Comparison of ENCODE assay signal across 1 cellular context in the genomic region with DNA sequence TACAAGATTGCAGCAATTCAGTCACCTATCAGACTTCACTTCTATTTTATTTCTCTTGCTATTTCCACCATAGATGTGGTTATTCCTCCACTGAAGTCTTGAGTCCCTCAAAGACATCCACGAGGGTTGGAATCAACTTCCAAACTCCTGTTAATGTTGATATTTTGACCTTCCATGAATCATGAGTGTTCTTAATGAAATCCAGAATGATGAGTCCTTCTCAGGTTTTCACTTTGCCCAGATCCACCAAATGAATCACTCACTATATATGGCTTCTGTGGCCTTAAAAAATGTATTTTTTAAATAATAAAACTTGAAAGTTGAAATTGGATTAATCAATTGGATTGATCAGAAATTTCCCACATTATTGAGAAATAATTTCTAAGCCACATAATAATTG.
TF ChIP-seq lines count a peak whose summit lies in the region.

No MANE protein-coding gene starts in this region.

TF ChIP-seq in SK-N-SH treated with all-trans-retinoic acid at 6 μM for 48 hours, 23 proteins besides CTCF, POLR2A, EP300 and RAD21 (continued from another document):
- TF ChIP-seq, protein P1, sequence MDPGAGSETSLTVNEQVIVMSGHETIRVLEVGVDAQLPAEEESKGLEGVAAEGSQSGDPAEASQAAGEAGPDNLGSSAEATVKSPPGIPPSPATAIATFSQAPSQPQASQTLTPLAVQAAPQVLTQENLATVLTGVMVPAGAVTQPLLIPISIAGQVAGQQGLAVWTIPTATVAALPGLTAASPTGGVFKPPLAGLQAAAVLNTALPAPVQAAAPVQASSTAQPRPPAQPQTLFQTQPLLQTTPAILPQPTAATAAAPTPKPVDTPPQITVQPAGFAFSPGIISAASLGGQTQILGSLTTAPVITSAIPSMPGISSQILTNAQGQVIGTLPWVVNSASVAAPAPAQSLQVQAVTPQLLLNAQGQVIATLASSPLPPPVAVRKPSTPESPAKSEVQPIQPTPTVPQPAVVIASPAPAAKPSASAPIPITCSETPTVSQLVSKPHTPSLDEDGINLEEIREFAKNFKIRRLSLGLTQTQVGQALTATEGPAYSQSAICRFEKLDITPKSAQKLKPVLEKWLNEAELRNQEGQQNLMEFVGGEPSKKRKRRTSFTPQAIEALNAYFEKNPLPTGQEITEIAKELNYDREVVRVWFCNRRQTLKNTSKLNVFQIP (CRISPR knock-in tag; IDR thresholded peaks at IDR 0.05; ENCODE audit: borderline replicate concordance, low read depth) = no peak
- TF ChIP-seq PPARA (CRISPR knock-in tag; IDR thresholded peaks at IDR 0.05; ENCODE audit: borderline replicate concordance) = no peak
- no peak for TF ChIP-seq ESRRG (CRISPR knock-in tag; IDR thresholded peaks at IDR 0.05)
- no peak for TF ChIP-seq ZFP30 (CRISPR knock-in tag; IDR thresholded peaks at IDR 0.05)
- TF ChIP-seq ZNF8 (CRISPR knock-in tag; IDR thresholded peaks at IDR 0.05) = no peak
- no peak for TF ChIP-seq CSDC2 (CRISPR knock-in tag; IDR thresholded peaks at IDR 0.05)
- TF ChIP-seq RARB (CRISPR knock-in tag; IDR thresholded peaks at IDR 0.05) = no peak
- no peak for TF ChIP-seq ARNTL (CRISPR knock-in tag; IDR thresholded peaks at IDR 0.05; ENCODE audit: borderline replicate concordance, low read depth)
- TF ChIP-seq, protein P2, sequence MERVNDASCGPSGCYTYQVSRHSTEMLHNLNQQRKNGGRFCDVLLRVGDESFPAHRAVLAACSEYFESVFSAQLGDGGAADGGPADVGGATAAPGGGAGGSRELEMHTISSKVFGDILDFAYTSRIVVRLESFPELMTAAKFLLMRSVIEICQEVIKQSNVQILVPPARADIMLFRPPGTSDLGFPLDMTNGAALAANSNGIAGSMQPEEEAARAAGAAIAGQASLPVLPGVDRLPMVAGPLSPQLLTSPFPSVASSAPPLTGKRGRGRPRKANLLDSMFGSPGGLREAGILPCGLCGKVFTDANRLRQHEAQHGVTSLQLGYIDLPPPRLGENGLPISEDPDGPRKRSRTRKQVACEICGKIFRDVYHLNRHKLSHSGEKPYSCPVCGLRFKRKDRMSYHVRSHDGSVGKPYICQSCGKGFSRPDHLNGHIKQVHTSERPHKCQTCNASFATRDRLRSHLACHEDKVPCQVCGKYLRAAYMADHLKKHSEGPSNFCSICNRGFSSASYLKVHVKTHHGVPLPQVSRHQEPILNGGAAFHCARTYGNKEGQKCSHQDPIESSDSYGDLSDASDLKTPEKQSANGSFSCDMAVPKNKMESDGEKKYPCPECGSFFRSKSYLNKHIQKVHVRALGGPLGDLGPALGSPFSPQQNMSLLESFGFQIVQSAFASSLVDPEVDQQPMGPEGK (CRISPR knock-in tag; IDR thresholded peaks at IDR 0.05; ENCODE audit: borderline replicate concordance) = no peak
- TF ChIP-seq ZC3H10 (CRISPR knock-in tag; IDR thresholded peaks at IDR 0.05) = no peak
- no peak for TF ChIP-seq ZNF565 (CRISPR knock-in tag; conservative IDR thresholded peaks at IDR 0.05; ENCODE audit: low read depth)
